19 cellular contexts compared by ENCODE assay signal in the genomic region with DNA sequence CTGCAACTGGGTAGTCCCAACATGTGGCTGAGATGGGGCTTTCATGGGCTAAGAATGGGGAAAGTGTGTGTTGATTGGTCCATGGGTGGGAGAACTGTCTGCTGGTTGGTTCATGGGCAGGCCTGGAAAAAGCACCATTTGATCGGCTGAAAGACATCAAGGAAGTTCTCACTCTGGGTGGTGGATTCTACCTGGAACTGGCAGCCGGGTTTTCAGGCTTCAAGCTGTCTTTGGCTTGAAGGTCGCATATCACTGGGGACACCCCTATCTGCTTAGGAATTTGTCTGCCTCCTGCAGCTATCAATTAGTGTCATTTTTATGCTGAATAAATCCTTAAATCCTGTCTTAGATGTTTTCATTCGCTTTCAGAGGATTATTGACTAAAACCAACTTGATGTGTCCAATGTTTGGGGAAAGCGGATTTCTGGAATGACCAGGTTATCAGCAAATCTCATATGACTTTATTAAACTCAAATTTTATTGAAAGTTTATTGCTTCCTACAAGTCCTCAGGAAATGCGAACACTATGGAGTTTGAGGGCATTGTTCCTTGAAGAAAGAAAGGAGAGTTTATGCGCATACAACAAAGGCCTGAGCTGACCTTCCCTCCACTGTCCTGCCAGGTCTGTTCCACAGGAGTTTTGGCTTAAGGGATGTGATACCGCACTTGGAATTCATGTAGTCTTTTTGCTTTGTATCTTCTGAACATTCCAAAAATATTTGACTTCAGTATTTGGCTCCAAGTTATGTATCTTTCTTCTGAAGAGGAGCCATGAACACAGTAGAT.
DNase-seq lines count a peak whose midpoint lies in the region; ATAC-seq, FAIRE-seq and TF ChIP-seq lines count a peak whose summit lies in the region.
"Had no signal": no experiment of that assay in that cellular context is flagged by ENCODE, and none has a peak within 500 bp of the region (broad histone marks: within the 10 kb centered on the region; RNA-seq: fewer than 3 reads in every experiment).

No MANE protein-coding gene starts in this region.

- H3K4me2 ChIP-seq in GM23338 (no peak overlapping the region), H1 (ENCODE audit: insufficient read depth in 1 of 2, low read depth in 2 of 2, low read length in 2 of 2) (0 out of 4 replicates have a peak overlapping the region, but pooled peaks of 1 of the 2 experiments have one; percentile 13), mesendoderm (ENCODE audit: low read length) (no peak overlapping the region)
- H3K4me2 ChIP-seq: BLaER1 had no signal

- H3K23ac ChIP-seq in H1 (ENCODE audit: insufficient read length) (no peak overlapping the region), mesendoderm (ENCODE audit: low read length) (no peak overlapping the region)

- H3K23me2 ChIP-seq in H1 (ENCODE audit: low read depth, low read length): no peaks in the 10 kb centered on the region

- H3K9me3 Mint-ChIP-seq in GM23338: peaks cover 53% of the 10 kb centered on the region
- H3K9me3 Mint-ChIP-seq in activated T-cell treated with anti-CD3 and anti-CD28 coated beads, Interleukin-2, amount 50 U/mL, for 24 hours: peaks cover 38% of the 10 kb centered on the region

- 0 out of 2 replicates have a peak overlapping the region, but pooled peaks have one; percentile 39 for H2BK12ac ChIP-seq in H1 (ENCODE audit: low read depth, low read length)

- DNase-seq in GM23338 (ENCODE audit: low spot score) (no peak), H1 (ENCODE audit: low read depth in 1 of 2, low spot score in 2 of 2) (no peak), mesendoderm (peak; percentile 16), NCI-H1092 treated with DMSO at 0.1 percent for 48 hours (lab: John Stamatoyannopoulos, UW) (no peak), suprapubic skin (ENCODE audit: low spot score in 2 of 2) (no peak), germinal center (ENCODE audit: low spot score) (no peak)
- DNase-seq in activated T-cell treated with anti-CD3 and anti-CD28 coated beads, Interleukin-2, amount 50 U/mL, for 24 hours: no peak
- DNase-seq: Caco-2; CD4-positive, CD25-positive, alpha-beta regulatory T cell; CD8-positive, alpha-beta T cell; DMS153; DND-41; HCEC 1CT had no signal

- peak overlapping the region; percentile 87 for H4K91ac ChIP-seq in H1 (replicated peaks; ENCODE audit: insufficient read length, low read length)

- H3K56ac ChIP-seq in H1 (replicated peaks; ENCODE audit: insufficient read length, low read depth, low read length) (no peak overlapping the region), mesendoderm (ENCODE audit: low read length) (no peak overlapping the region)

- peaks cover 3% of the 10 kb centered on the region; the same call in 1 of the 3 replicates for H3K4me1 Mint-ChIP-seq in GM23338
- H3K4me1 Mint-ChIP-seq in activated T-cell treated with anti-CD3 and anti-CD28 coated beads, Interleukin-2, amount 50 U/mL, for 24 hours (ENCODE audit: low read depth): no peaks in the 10 kb centered on the region
- H3K4me1 Mint-ChIP-seq: B cell; CD4-positive, CD25-positive, alpha-beta regulatory T cell had no signal

- no peak for ATAC-seq in GM23338
- ATAC-seq: CD8-positive, alpha-beta T cell had no signal

- TF ChIP-seq RAD21 in H1 (IDR thresholded peaks at IDR 0.05 in 1 of 2, conservative IDR thresholded peaks at IDR 0.05 in 1 of 2; ENCODE audit: low read depth in 2 of 2, low read length in 2 of 2): no peak

- H3K79me2 ChIP-seq in GM23338 (replicated peaks; ENCODE audit: insufficient read depth) (no peaks in the 10 kb centered on the region), H1 (ENCODE audit: control insufficient read depth in 1 of 2, insufficient read depth in 2 of 2, low read length in 2 of 2) (no peaks in the 10 kb centered on the region), mesendoderm (ENCODE audit: control insufficient read depth, insufficient read depth, low read length) (no peaks in the 10 kb centered on the region)

- peak overlapping the region; percentile 11; the same call in 1 of the 2 replicates for H3K27ac Mint-ChIP-seq in GM23338
- no peak overlapping the region for H3K27ac Mint-ChIP-seq in activated T-cell treated with anti-CD3 and anti-CD28 coated beads, Interleukin-2, amount 50 U/mL, for 24 hours
- H3K27ac Mint-ChIP-seq: B cell; CD4-positive, CD25-positive, alpha-beta regulatory T cell; CD8-positive, alpha-beta T cell had no signal

- H2BK20ac ChIP-seq in H1 (ENCODE audit: low read length): no peak overlapping the region

- H3K4me3 Mint-ChIP-seq in GM23338: no peak overlapping the region
- no peak overlapping the region for H3K4me3 Mint-ChIP-seq in activated T-cell treated with anti-CD3 and anti-CD28 coated beads, Interleukin-2, amount 50 U/mL, for 24 hours
- H3K4me3 Mint-ChIP-seq: B cell; CD4-positive, CD25-positive, alpha-beta regulatory T cell; CD8-positive, alpha-beta T cell had no signal

- no peaks in the 10 kb centered on the region for H3K36me3 ChIP-seq in GM23338 (ENCODE audit: insufficient read depth)
- H3K36me3 ChIP-seq in HUES48 (ENCODE audit: control insufficient read depth, insufficient read depth, low read length): no peaks in the 10 kb centered on the region
- H3K36me3 ChIP-seq in H1 (ENCODE audit: control insufficient read depth in 2 of 4, insufficient read depth in 4 of 4, low read length in 3 of 4): no peaks in the 10 kb centered on the region
- H3K36me3 ChIP-seq in mesendoderm (ENCODE audit: control insufficient read depth, insufficient read depth, low read length): no peaks in the 10 kb centered on the region
- H3K36me3 ChIP-seq in suprapubic skin: no peaks in the 10 kb centered on the region
- H3K36me3 ChIP-seq: BLaER1 had no signal

- TF ChIP-seq POLR2A in H1 (IDR thresholded peaks at IDR 0.05; ENCODE audit: control extremely low read depth in 1 of 2, low read depth in 2 of 2, low read length in 2 of 2) (no peak), suprapubic skin (IDR thresholded peaks at IDR 0.05) (no peak)

- H3K4me3 ChIP-seq in GM23338: no peak overlapping the region
- no peak overlapping the region for H3K4me3 ChIP-seq in HUES48 (ENCODE audit: low read depth, low read length)
- H3K4me3 ChIP-seq in H1 (ENCODE audit: extremely low read depth in 1 of 4, insufficient read depth in 2 of 4, low read depth in 3 of 4, low read length in 4 of 4): no peak overlapping the region
- H3K4me3 ChIP-seq in mesendoderm (ENCODE audit: low read length): no peak overlapping the region
- no peak overlapping the region for H3K4me3 ChIP-seq in suprapubic skin
- H3K4me3 ChIP-seq: BLaER1 had no signal

- H3K9ac ChIP-seq in HUES48 (ENCODE audit: low read depth, low read length) (no peak overlapping the region), H1 (replicated peaks in 1 of 4; ENCODE audit: extremely low read depth in 1 of 4, low read depth in 3 of 4, low read length in 3 of 4) (no peak overlapping the region), mesendoderm (ENCODE audit: low read length) (no peak overlapping the region)
- H3K9ac ChIP-seq: BLaER1 had no signal

- H4K20me1 ChIP-seq in GM23338 (replicated peaks; ENCODE audit: insufficient read depth) (no peaks in the 10 kb centered on the region), H1 (replicated peaks in 1 of 2; ENCODE audit: control insufficient read depth in 1 of 2, insufficient read depth in 2 of 2, low read length in 2 of 2) (no peaks in the 10 kb centered on the region)
- H4K20me1 ChIP-seq: BLaER1 had no signal

- 73% methylated on average over 8 of the region's 8 CpGs; no CpG with 5 or more reads in 1 of the 2 experiments for WGBS in H1 (ENCODE audit: extremely low coverage in 1 of 2, insufficient coverage in 1 of 2, insufficient read length in 1 of 2, insufficient replicate concordance in 2 of 2, low coverage in 1 of 2, low lambda C conversion rate in 2 of 2, missing lambda C conversion rate in 1 of 2), 2 experiments
- no CpG with 5 or more reads among the region's 8 CpGs for WGBS in mesendoderm (ENCODE audit: extremely low coverage, insufficient coverage, low lambda C conversion rate)
- 77% methylated on average over 8 of the region's 8 CpGs for WGBS in suprapubic skin

- H4K8ac ChIP-seq in H1 (ENCODE audit: extremely low read depth, insufficient read depth, low read length) (no peak overlapping the region), mesendoderm (ENCODE audit: low read depth, low read length) (no peak overlapping the region)

- H4K5ac ChIP-seq in H1 (ENCODE audit: insufficient read length, low read depth, low read length): peak overlapping the region; percentile 11
- H4K5ac ChIP-seq in mesendoderm (ENCODE audit: low read length): no peak overlapping the region

- H3K4ac ChIP-seq in H1 (replicated peaks; ENCODE audit: insufficient read length, low read depth, low read length): peak overlapping the region; percentile 66
- no peak overlapping the region for H3K4ac ChIP-seq in mesendoderm (ENCODE audit: low read depth, low read length)

- no peaks in the 10 kb centered on the region for H3K27me3 Mint-ChIP-seq in GM23338 (ENCODE audit: insufficient read depth, low read depth, poor library complexity)
- H3K27me3 Mint-ChIP-seq in activated T-cell treated with anti-CD3 and anti-CD28 coated beads, Interleukin-2, amount 50 U/mL, for 24 hours: no peaks in the 10 kb centered on the region
- H3K27me3 Mint-ChIP-seq: B cell; CD4-positive, CD25-positive, alpha-beta regulatory T cell had no signal

- H3F3A ChIP-seq in GM23338 (replicated peaks; ENCODE audit: low read depth): no peaks in the 10 kb centered on the region

- H2AK5ac ChIP-seq in H1 (ENCODE audit: low read depth, low read length) (0 out of 2 replicates have a peak overlapping the region, but pooled peaks have one; percentile 39), mesendoderm (ENCODE audit: low read length) (no peak overlapping the region)

- H3K4me1 ChIP-seq in GM23338 (ENCODE audit: insufficient read depth): no peaks in the 10 kb centered on the region
- H3K4me1 ChIP-seq in HUES48 (ENCODE audit: control insufficient read depth, insufficient read depth, low read length): peaks cover 7% of the 10 kb centered on the region; the same call in 1 of the 2 replicates
- peaks cover 0 to 8% (median 0%) of the 10 kb centered on the region in 4 experiments; a peak in 4 of 7 replicates for H3K4me1 ChIP-seq in H1 (replicated peaks in 1 of 4; ENCODE audit: control insufficient read depth in 3 of 4, insufficient read depth in 4 of 4, low read length in 3 of 4)
- no peaks in the 10 kb centered on the region for H3K4me1 ChIP-seq in mesendoderm (ENCODE audit: control insufficient read depth, low read depth, low read length)
- H3K4me1 ChIP-seq in suprapubic skin: no peaks in the 10 kb centered on the region
- H3K4me1 ChIP-seq: BLaER1, Caco-2 had no signal

- CTCF ChIA-PET in H1 (lab: Charles Lee; ENCODE audit: partially characterized antibody): no interaction called here

- TF ChIP-seq CTCF in GM23338 (conservative IDR thresholded peaks at IDR 0.05; ENCODE audit: low read depth in 2 of 2) (no peak), H1 (IDR thresholded peaks at IDR 0.05; ENCODE audit: control extremely low read depth in 1 of 3, insufficient read depth in 1 of 3, low read depth in 1 of 3, low read length in 3 of 3) (no peak), suprapubic skin (IDR thresholded peaks at IDR 0.05) (no peak)

- H3K27me3 ChIP-seq in GM23338 (ENCODE audit: insufficient read depth): no peaks in the 10 kb centered on the region
- H3K27me3 ChIP-seq in HUES48 (ENCODE audit: control insufficient read depth, insufficient read depth, low read length): no peaks in the 10 kb centered on the region
- no peaks in the 10 kb centered on the region for H3K27me3 ChIP-seq in H1 (replicated peaks in 1 of 4; ENCODE audit: control insufficient read depth in 3 of 4, extremely low read depth in 1 of 4, insufficient read depth in 3 of 4, low read length in 3 of 4)
- H3K27me3 ChIP-seq in mesendoderm (ENCODE audit: insufficient read depth, low read length, poor library complexity): no peaks in the 10 kb centered on the region
- no peaks in the 10 kb centered on the region for H3K27me3 ChIP-seq in suprapubic skin
- H3K27me3 ChIP-seq: BLaER1 had no signal

- H3K36me3 Mint-ChIP-seq in GM23338 (ENCODE audit: low read depth): peaks cover 51% of the 10 kb centered on the region
- no peaks in the 10 kb centered on the region for H3K36me3 Mint-ChIP-seq in activated T-cell treated with anti-CD3 and anti-CD28 coated beads, Interleukin-2, amount 50 U/mL, for 24 hours (ENCODE audit: low read depth)
- H3K36me3 Mint-ChIP-seq: CD4-positive, CD25-positive, alpha-beta regulatory T cell; CD8-positive, alpha-beta T cell had no signal

- no peaks in the 10 kb centered on the region for H3K79me1 ChIP-seq in H1 (ENCODE audit: low read depth, low read length)
- no peaks in the 10 kb centered on the region for H3K79me1 ChIP-seq in mesendoderm (ENCODE audit: low read length)

- H2BK5ac ChIP-seq in H1 (ENCODE audit: low read depth, low read length) (0 out of 2 replicates have a peak overlapping the region, but pooled peaks have one; percentile 75), mesendoderm (ENCODE audit: low read length) (no peak overlapping the region)

- FAIRE-seq in H1 (lab: Jason Lieb, UNC): peak; percentile 68
- FAIRE-seq: GM12892 had no signal

- TF ChIP-seq EP300 in H1 (IDR thresholded peaks at IDR 0.05; ENCODE audit: borderline replicate concordance in 1 of 2, low read depth in 2 of 2, low read length in 2 of 2): no peak
- TF ChIP-seq EP300 in suprapubic skin (IDR thresholded peaks at IDR 0.05): no peak

- peaks cover 5% of the 10 kb centered on the region; the same call in 1 of the 2 replicates for H3K9me2 ChIP-seq in GM23338 (ENCODE audit: insufficient read depth)

- no peak overlapping the region for H3K14ac ChIP-seq in H1 (ENCODE audit: insufficient read length)

- H2AFZ ChIP-seq in GM23338: no peak overlapping the region; the same call in 1 of the 2 replicates
- no peak overlapping the region for H2AFZ ChIP-seq in H1 (ENCODE audit: low read length)

- H2BK120ac ChIP-seq in H1 (replicated peaks; ENCODE audit: low read depth, low read length) (peak overlapping the region; percentile 73), mesendoderm (ENCODE audit: low read depth, low read length) (no peak overlapping the region)

- POLR2A ChIA-PET in H1 (lab: Charles Lee; ENCODE audit: partially characterized antibody): no interaction called here

- H3K9me3 ChIP-seq in HUES48 (ENCODE audit: control insufficient read depth, insufficient read depth, low read length): peaks cover 8% of the 10 kb centered on the region
- H3K9me3 ChIP-seq in H1 (ENCODE audit: insufficient read depth in 2 of 2, low read depth in 1 of 2, low read length in 1 of 2): no peaks in the 10 kb centered on the region; a peak in 1 of 4 replicates
- H3K9me3 ChIP-seq in suprapubic skin: no peaks in the 10 kb centered on the region
- H3K9me3 ChIP-seq: Caco-2 had no signal

- 0 out of 2 replicates have a peak overlapping the region, but pooled peaks have one; percentile 8 for H2BK15ac ChIP-seq in H1 (ENCODE audit: low read length)
- no peak overlapping the region for H2BK15ac ChIP-seq in mesendoderm (replicated peaks; ENCODE audit: low read depth)

- H3K18ac ChIP-seq in H1 (ENCODE audit: extremely low read depth, low read length) (no peak overlapping the region), mesendoderm (ENCODE audit: low read length) (no peak overlapping the region)

- H3K27ac ChIP-seq in GM23338 (ENCODE audit: low read depth) (no peak overlapping the region), HUES48 (ENCODE audit: low read depth, low read length) (peak overlapping the region; percentile 49), H1 (ENCODE audit: low read depth, low read length) (no peak overlapping the region), mesendoderm (ENCODE audit: low read depth, low read length) (no peak overlapping the region), suprapubic skin (no peak overlapping the region)
- H3K27ac ChIP-seq: 22Rv1, BLaER1, C4-2B had no signal
